13 cellular contexts compared by ENCODE assay signal in genomic region chr1:212560933-212561460, GRCh38. TPM values are rescaled to one million over a fixed set of nuclear protein-coding genes. Genes with fewer than 3 reads are reported as not detected.
DNase-seq lines count a peak whose midpoint lies in the region; ATAC-seq, FAIRE-seq and TF ChIP-seq lines count a peak whose summit lies in the region.
"Had no signal": no experiment of that assay in that cellular context is flagged by ENCODE, and none has a peak within 500 bp of the region (broad histone marks: within the 10 kb centered on the region; RNA-seq: fewer than 3 reads in every experiment).

No MANE protein-coding gene starts in this region.

- no peak overlapping the region for H3K4me3 ChIP-seq in ascending aorta
- H3K4me3 ChIP-seq in stomach = no peak overlapping the region
- H3K4me3 ChIP-seq: ovary had no signal

- no peaks in the 10 kb centered on the region for H3K27me3 Mint-ChIP-seq in mesothelial cell of epicardium (ENCODE audit: low read depth)
- peaks cover 25% of the 10 kb centered on the region for H3K27me3 Mint-ChIP-seq in activated T-cell treated with anti-CD3 and anti-CD28 coated beads, Interleukin-2, amount 50 U/mL, for 72 hours (ENCODE audit: low read depth)

- FAIRE-seq in GM12891 (lab: Jason Lieb, UNC) = no peak

- H3K27ac Mint-ChIP-seq in mesothelial cell of epicardium = peak overlapping the region; percentile 98
- H3K27ac Mint-ChIP-seq in activated T-cell treated with anti-CD3 and anti-CD28 coated beads, Interleukin-2, amount 50 U/mL, for 72 hours = no peak overlapping the region

- peaks cover 4 to 11% of the 10 kb centered on the region in 2 donors for H3K4me1 ChIP-seq in ascending aorta
- peaks cover 0 to 12% (median 3%) of the 10 kb centered on the region in 4 donors for H3K4me1 ChIP-seq in stomach

- 74 to 85% (median 79%) methylated on average over 6 of the region's 6 CpGs for WGBS in stomach, 5 donors

- no peaks in the 10 kb centered on the region for H3K36me3 ChIP-seq in ascending aorta
- H3K36me3 ChIP-seq in stomach = no peaks in the 10 kb centered on the region
- H3K36me3 ChIP-seq: ovary had no signal

- H3K27ac ChIP-seq in ascending aorta = peak overlapping the region; percentile 86 to 93
- peak overlapping the region in 4 of 5 donors; percentile 48 to 98 (median 72) for H3K27ac ChIP-seq in stomach
- H3K27ac ChIP-seq: ovary had no signal

- no peak for TF ChIP-seq EP300 in stomach (IDR thresholded peaks at IDR 0.05)

- H3K4me1 Mint-ChIP-seq in mesothelial cell of epicardium = peaks cover 9% of the 10 kb centered on the region
- H3K4me1 Mint-ChIP-seq in activated T-cell treated with anti-CD3 and anti-CD28 coated beads, Interleukin-2, amount 50 U/mL, for 72 hours (ENCODE audit: low read depth) = peaks cover 27% of the 10 kb centered on the region

- TF ChIP-seq CTCF in ascending aorta (IDR thresholded peaks at IDR 0.05) (no peak), mesothelial cell of epicardium (IDR thresholded peaks at IDR 0.05; ENCODE audit: unreplicated experiment) (no peak), stomach (IDR thresholded peaks at IDR 0.05) (no peak)

- intact Hi-C loops in ascending aorta (cut with DNase I) = loop anchor here (10.0 kb wide), 1 partner anchor 526 kb away; the partner anchor contains the start of genes DTL and INTS7
- intact Hi-C loops in stomach (cut with DNase I; ENCODE audit: low total_unique reads) = no loop called here

- TF ChIP-seq POLR2A in GM12891 (IDR thresholded peaks at IDR 0.05; ENCODE audit: low read depth, low read length) (no peak), stomach (IDR thresholded peaks at IDR 0.05) (no peak)

- ATAC-seq in HG03469 (IDR thresholded peaks at IDR 0.05; ENCODE audit: unreplicated experiment) (no peak), HG03442 (IDR thresholded peaks at IDR 0.05; ENCODE audit: unreplicated experiment) (no peak)
- no peak for ATAC-seq in activated T-cell treated with anti-CD3 and anti-CD28 coated beads, Interleukin-2, amount 50 U/mL, for 72 hours (replicated peaks in 1 of 2)

- no peaks in the 10 kb centered on the region for H3K27me3 ChIP-seq in ascending aorta
- no peaks in the 10 kb centered on the region for H3K27me3 ChIP-seq in stomach
- H3K27me3 ChIP-seq: ovary had no signal

- peaks cover 2% of the 10 kb centered on the region for H3K36me3 Mint-ChIP-seq in mesothelial cell of epicardium
- H3K36me3 Mint-ChIP-seq in activated T-cell treated with anti-CD3 and anti-CD28 coated beads, Interleukin-2, amount 50 U/mL, for 72 hours (ENCODE audit: insufficient read depth in 2 of 2) = peaks cover 4 to 5% of the 10 kb centered on the region in 2 donors

- DNase-seq in GM12891 (ENCODE audit: insufficient read length, low spot score) = no peak
- no peak for DNase-seq in ascending aorta (ENCODE audit: low spot score in 2 of 2)
- DNase-seq in mesothelial cell of epicardium (ENCODE audit: low spot score in 2 of 2, unreplicated experiment in 2 of 2) = no peak
- no peak for DNase-seq in stomach
- DNase-seq in NOMO-1 treated with dmso at 0.1 percent for 144 hours (lab: John Stamatoyannopoulos, UW; ENCODE audit: unreplicated experiment) = no peak
- DNase-seq in activated T-cell treated with anti-CD3 and anti-CD28 coated beads, Interleukin-2, amount 50 U/mL, for 72 hours = no peak
- DNase-seq: activated CD4-positive, alpha-beta T cell treated with anti-CD3 and anti-CD28 coated beads, Interleukin-2, amount 50 U/mL, for 4 hours; NCI-H187 treated with DMSO at 0.1 percent for 48 hours; NCI-H524 treated with DMSO at 0.1 percent for 48 hours; ovary; stimulated activated CD4-positive, alpha-beta T cell treated with anti-CD3 and anti-CD28 coated beads, Interleukin-2, amount 100 ng/mL, for 24 hours had no signal

- H3K9me3 ChIP-seq in ascending aorta (no peaks in the 10 kb centered on the region), stomach (no peaks in the 10 kb centered on the region)
- H3K9me3 ChIP-seq: ovary had no signal

- H3K4me3 Mint-ChIP-seq in mesothelial cell of epicardium = no peak overlapping the region
- no peak overlapping the region for H3K4me3 Mint-ChIP-seq in activated T-cell treated with anti-CD3 and anti-CD28 coated beads, Interleukin-2, amount 50 U/mL, for 72 hours

- peaks cover 10% of the 10 kb centered on the region for H3K9me3 Mint-ChIP-seq in mesothelial cell of epicardium
- peaks cover 1 to 3% of the 10 kb centered on the region in 2 donors for H3K9me3 Mint-ChIP-seq in activated T-cell treated with anti-CD3 and anti-CD28 coated beads, Interleukin-2, amount 50 U/mL, for 72 hours

TF ChIP-seq in GM12891, 5 proteins besides CTCF, POLR2A, EP300 and RAD21:
- TF ChIP-seq PAX5 (IDR thresholded peaks at IDR 0.05; ENCODE audit: insufficient read depth, low read length, severe bottlenecking) (no peak), SPI1 (IDR thresholded peaks at IDR 0.05; ENCODE audit: low read depth, low read length) (peak; percentile 69), POLR2AphosphoS5 (IDR thresholded peaks at IDR 0.05; ENCODE audit: low read depth, low read length) (no peak)
TF ChIP-seq in GM12891: peak in this region for 1.

RNA-seq across cellular contexts. Expression of gene ATF3, which starts 47.6 kb away (rescaled TPM):
- 19.7 TPM for polyA plus RNA-seq in GM12891 (2012; ENCODE audit: low read depth, missing spikeins)
- total RNA-seq in ascending aorta = 79.1 TPM
- 134 to 147 TPM (median 146 TPM) in 3 replicates for total RNA-seq in mesothelial cell of epicardium
- 10 to 100 TPM in 4 of 5 donors, not detected in 1; 14.0 to 59.8 (median 24.3) TPM for total RNA-seq in stomach
- polyA plus RNA-seq in stomach = 10 to 100 TPM; 19.9 to 60.2 (median 33.0) TPM
- 100 to 1,000 TPM in 1 of 2 donors, 10 to 100 TPM in 1; 96.3 to 107 TPM for total RNA-seq in activated T-cell treated with anti-CD3 and anti-CD28 coated beads, Interleukin-2, amount 50 U/mL, for 72 hours
